In the genomic region with DNA sequence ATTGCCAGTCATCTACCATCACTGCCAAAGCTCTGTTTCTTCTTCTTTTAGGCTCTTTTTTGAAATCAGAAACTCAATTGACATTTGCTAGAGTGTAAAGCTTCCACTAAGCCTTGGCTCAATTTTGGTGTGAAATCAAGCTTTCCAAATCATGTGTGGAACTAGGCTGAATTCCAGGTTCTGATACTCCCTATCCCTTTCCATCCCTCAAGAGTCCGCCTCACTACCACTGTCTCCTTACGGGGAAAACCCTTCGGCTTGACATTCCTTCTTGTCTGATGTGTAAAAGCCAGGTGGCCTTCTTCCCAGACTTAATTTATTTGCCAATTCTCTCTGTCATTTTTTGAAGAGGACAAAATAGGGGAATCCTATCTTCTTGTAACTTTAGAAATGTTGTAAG, we compare ENCODE assay signal across 24 cellular contexts. TPM values are rescaled to one million over a fixed set of nuclear protein-coding genes. Genes with fewer than 3 reads are reported as not detected.
DNase-seq lines count a peak whose midpoint lies in the region; ATAC-seq, FAIRE-seq and TF ChIP-seq lines count a peak whose summit lies in the region.
"Had no signal": no experiment of that assay in that cellular context is flagged by ENCODE, and none has a peak within 500 bp of the region (broad histone marks: within the 10 kb centered on the region; RNA-seq: fewer than 3 reads in every experiment).

No MANE protein-coding gene starts in this region.

- H4K8ac ChIP-seq in H1 (ENCODE audit: extremely low read depth, insufficient read depth, low read length): no peak overlapping the region

- H3K9me3 ChIP-seq in H1 (ENCODE audit: insufficient read depth in 2 of 2, low read depth in 1 of 2, low read length in 1 of 2) (no peaks in the 10 kb centered on the region), left lung (no peaks in the 10 kb centered on the region), ovary (no peaks in the 10 kb centered on the region)
- H3K9me3 ChIP-seq: BLaER1 had no signal

- H3K27ac ChIP-seq in H1 (ENCODE audit: low read depth, low read length): no peak overlapping the region
- H3K27ac ChIP-seq in left lung: no peak overlapping the region
- H3K27ac ChIP-seq in ovary: no peak overlapping the region
- H3K27ac ChIP-seq: BLaER1 had no signal

- no peak overlapping the region for H3K14ac ChIP-seq in H1 (ENCODE audit: insufficient read length)

- intact Hi-C loops in left lung (cut with DNase I): no loop called here
- intact Hi-C loops in ovary (cut with DNase I): no loop called here

- no peak overlapping the region for H3K4me2 ChIP-seq in H1 (ENCODE audit: insufficient read depth in 1 of 2, low read depth in 2 of 2, low read length in 2 of 2)
- H3K4me2 ChIP-seq: BLaER1 had no signal

- no peak overlapping the region for H3K4ac ChIP-seq in H1 (replicated peaks; ENCODE audit: insufficient read length, low read depth, low read length)

- no peaks in the 10 kb centered on the region for H3K79me1 ChIP-seq in H1 (ENCODE audit: low read depth, low read length)

- H2BK15ac ChIP-seq in H1 (ENCODE audit: low read length): no peak overlapping the region

- H3K36me3 ChIP-seq in H1 (ENCODE audit: control insufficient read depth in 2 of 4, insufficient read depth in 4 of 4, low read length in 3 of 4) (no peaks in the 10 kb centered on the region), left lung (no peaks in the 10 kb centered on the region), ovary (no peaks in the 10 kb centered on the region)
- H3K36me3 ChIP-seq: BLaER1 had no signal

- no peak overlapping the region for H4K5ac ChIP-seq in H1 (ENCODE audit: insufficient read length, low read depth, low read length)

- no peaks in the 10 kb centered on the region for H3K4me1 ChIP-seq in H1 (replicated peaks in 1 of 4; ENCODE audit: control insufficient read depth in 3 of 4, insufficient read depth in 4 of 4, low read length in 3 of 4)
- H3K4me1 ChIP-seq in left lung: no peaks in the 10 kb centered on the region
- H3K4me1 ChIP-seq in ovary (ENCODE audit: insufficient read depth): no peaks in the 10 kb centered on the region
- H3K4me1 ChIP-seq: BLaER1 had no signal

- no peaks in the 10 kb centered on the region for H3K79me2 ChIP-seq in H1 (ENCODE audit: control insufficient read depth in 1 of 2, insufficient read depth in 2 of 2, low read length in 2 of 2)

- no peak overlapping the region for H3K56ac ChIP-seq in H1 (replicated peaks; ENCODE audit: insufficient read length, low read depth, low read length)

- POLR2A ChIA-PET in H1 (lab: Charles Lee; ENCODE audit: partially characterized antibody): no interaction called here

- H3K4me3 ChIP-seq in H1 (ENCODE audit: extremely low read depth in 1 of 4, insufficient read depth in 2 of 4, low read depth in 3 of 4, low read length in 4 of 4) (no peak overlapping the region), left lung (no peak overlapping the region), ovary (no peak overlapping the region)
- H3K4me3 ChIP-seq: BLaER1, GM12878 had no signal

- no peak for TF ChIP-seq POLR2A in H1 (IDR thresholded peaks at IDR 0.05; ENCODE audit: control extremely low read depth in 1 of 2, low read depth in 2 of 2, low read length in 2 of 2)
- TF ChIP-seq POLR2A in ovary (IDR thresholded peaks at IDR 0.05): no peak

- H3K23ac ChIP-seq in H1 (ENCODE audit: insufficient read length): no peak overlapping the region

- ATAC-seq in left lung: peak; percentile 25
- peak; percentile 84 for ATAC-seq in omental fat pad (ENCODE audit: low FRiP score)
- ATAC-seq in GM21576 (IDR thresholded peaks at IDR 0.05; ENCODE audit: unreplicated experiment): no peak
- ATAC-seq in GM18873 (IDR thresholded peaks at IDR 0.05; ENCODE audit: low FRiP score, unreplicated experiment): no peak
- ATAC-seq: HCT116, PC-3 had no signal

- no peak for DNase-seq in H1 (ENCODE audit: low read depth in 1 of 2, low spot score in 2 of 2)
- DNase-seq in left lung: no peak
- no peak for DNase-seq in omental fat pad (ENCODE audit: low spot score)
- no peak for DNase-seq in stimulated activated CD4-positive, alpha-beta T cell treated with anti-CD3 and anti-CD28 coated beads, Interleukin-12 subunit alpha, Interleukin-12 subunit beta, amount 100 ng/mL, for 4 hours
- DNase-seq in ovary: no peak
- DNase-seq: CD4-positive, alpha-beta T cell; COR-L47; DMS79; GOT3; Karpas-422; MV-4-11; NCI-H1105 treated with DMSO at 0.1 percent for 48 hours; NCI-H1694; NCI-H2081; NCI-H2171; NCI-H345; NCI-H526 treated with DMSO at 0.1 percent for 48 hours; PC-3; Right ventricle myocardium superior had no signal

- H2BK12ac ChIP-seq in H1 (ENCODE audit: low read depth, low read length): no peak overlapping the region

- TF ChIP-seq CTCF in H1 (IDR thresholded peaks at IDR 0.05; ENCODE audit: control extremely low read depth in 1 of 3, insufficient read depth in 1 of 3, low read depth in 1 of 3, low read length in 3 of 3) (no peak), left lung (IDR thresholded peaks at IDR 0.05) (no peak), omental fat pad (IDR thresholded peaks at IDR 0.05) (no peak), ovary (IDR thresholded peaks at IDR 0.05) (no peak)

- H2AFZ ChIP-seq in H1 (ENCODE audit: low read length): peak overlapping the region; percentile 72; the same call in 1 of the 2 replicates

- no peak overlapping the region for H4K91ac ChIP-seq in H1 (replicated peaks; ENCODE audit: insufficient read length, low read length)

- no peaks in the 10 kb centered on the region for H4K20me1 ChIP-seq in H1 (replicated peaks in 1 of 2; ENCODE audit: control insufficient read depth in 1 of 2, insufficient read depth in 2 of 2, low read length in 2 of 2)
- H4K20me1 ChIP-seq: BLaER1 had no signal

- no peak for TF ChIP-seq EP300 in H1 (IDR thresholded peaks at IDR 0.05; ENCODE audit: borderline replicate concordance in 1 of 2, low read depth in 2 of 2, low read length in 2 of 2)
- TF ChIP-seq EP300 in ovary (IDR thresholded peaks at IDR 0.05): no peak

- H3K9ac ChIP-seq in H1 (replicated peaks in 1 of 4; ENCODE audit: extremely low read depth in 1 of 4, low read depth in 3 of 4, low read length in 3 of 4): no peak overlapping the region
- H3K9ac ChIP-seq: BLaER1 had no signal

- no peak overlapping the region for H3K18ac ChIP-seq in H1 (ENCODE audit: extremely low read depth, low read length)

- H2BK120ac ChIP-seq in H1 (replicated peaks; ENCODE audit: low read depth, low read length): no peak overlapping the region

- 95% methylated on average over 3 of the region's 3 CpGs; no CpG with 5 or more reads in 1 of the 2 experiments for WGBS in H1 (ENCODE audit: extremely low coverage in 1 of 2, insufficient coverage in 1 of 2, insufficient read length in 1 of 2, insufficient replicate concordance in 2 of 2, low coverage in 1 of 2, low lambda C conversion rate in 2 of 2, missing lambda C conversion rate in 1 of 2), 2 experiments
- WGBS in ovary, 3 donors: 14 to 32% (median 21%) methylated on average over 3 of the region's 3 CpGs

- no peak overlapping the region for H2BK5ac ChIP-seq in H1 (ENCODE audit: low read depth, low read length)

- H3K23me2 ChIP-seq in H1 (ENCODE audit: low read depth, low read length): no peaks in the 10 kb centered on the region

- no peak overlapping the region for H2BK20ac ChIP-seq in H1 (ENCODE audit: low read length)

- FAIRE-seq in H1 (lab: Jason Lieb, UNC): no peak
- FAIRE-seq: GM12878 had no signal

- CTCF ChIA-PET in H1 (lab: Charles Lee; ENCODE audit: partially characterized antibody): no interaction called here

- H2AK5ac ChIP-seq in H1 (ENCODE audit: low read depth, low read length): no peak overlapping the region

- H3K27me3 ChIP-seq in H1 (replicated peaks in 1 of 4; ENCODE audit: control insufficient read depth in 3 of 4, extremely low read depth in 1 of 4, insufficient read depth in 3 of 4, low read length in 3 of 4): no peaks in the 10 kb centered on the region
- no peaks in the 10 kb centered on the region for H3K27me3 ChIP-seq in left lung
- no peaks in the 10 kb centered on the region for H3K27me3 ChIP-seq in ovary
- H3K27me3 ChIP-seq: BLaER1 had no signal

- no peak for TF ChIP-seq RAD21 in H1 (IDR thresholded peaks at IDR 0.05 in 1 of 2, conservative IDR thresholded peaks at IDR 0.05 in 1 of 2; ENCODE audit: low read depth in 2 of 2, low read length in 2 of 2)

TF ChIP-seq in H1, 55 proteins besides CTCF, POLR2A, EP300 and RAD21:
- TF ChIP-seq GABPA (IDR thresholded peaks at IDR 0.05; ENCODE audit: borderline replicate concordance, insufficient read depth, low read length): no peak
- TF ChIP-seq, protein P1, sequence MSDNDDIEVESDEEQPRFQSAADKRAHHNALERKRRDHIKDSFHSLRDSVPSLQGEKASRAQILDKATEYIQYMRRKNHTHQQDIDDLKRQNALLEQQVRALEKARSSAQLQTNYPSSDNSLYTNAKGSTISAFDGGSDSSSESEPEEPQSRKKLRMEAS (IDR thresholded peaks at IDR 0.05): no peak
- no peak for TF ChIP-seq RNF2 (IDR thresholded peaks at IDR 0.05; ENCODE audit: borderline replicate concordance, low read depth, low read length, missing control alignments, poor library complexity, severe bottlenecking)
- TF ChIP-seq TAF7 (optimal IDR thresholded peaks at IDR 0.05; ENCODE audit: borderline replicate concordance, low read depth, low read length): no peak
- TF ChIP-seq KDM5A (IDR thresholded peaks at IDR 0.05; ENCODE audit: low read length): no peak
- TF ChIP-seq KDM4A (IDR thresholded peaks at IDR 0.05; ENCODE audit: low read depth, low read length, severe bottlenecking): no peak
TF ChIP-seq in H1: peak in this region for 0.

RNA-seq across cellular contexts. Expression of a gene that starts 47.2 kb away (rescaled TPM):
- 38.2 and 38.4 TPM in 2 replicates for total RNA-seq in H1 (2021; fragmentation: NEBNext Ultra II Directional; extraction: Animal tissue kit (Norgen Biotek cat#: 25700))
- polyA plus RNA-seq in H1 (2011; rRNA removed): 23.6 and 27.7 TPM in 2 replicates
- polyA plus RNA-seq in H1 (2011; cell fraction: cytosol; rRNA removed): 32.3 TPM
- 19.1 TPM for polyA plus RNA-seq in H1 (2011; cell fraction: nucleus; rRNA removed)
- polyA plus RNA-seq in H1 (2012, experiment 1 of 2): 28.8 to 31.0 TPM (median 30.0 TPM) in 4 replicates
- polyA plus RNA-seq in H1 (2012, experiment 2 of 2): 15.8 TPM
- polyA plus RNA-seq in H1 (2013, experiment 1 of 2): 19.3 TPM
- 18.5 TPM for polyA plus RNA-seq in H1 (2013, experiment 2 of 2)
- polyA minus RNA-seq in H1 (2011; rRNA and poly(A)+ RNA removed): 20.7 and 22.0 TPM in 2 replicates
- polyA minus RNA-seq in H1 (2011; cell fraction: cytosol; rRNA and poly(A)+ RNA removed): 22.9 TPM
- 21.0 TPM for polyA minus RNA-seq in H1 (2011; cell fraction: nucleus; rRNA and poly(A)+ RNA removed)
- 10 to 100 TPM; 11.1 to 11.5 TPM for total RNA-seq in left lung
- total RNA-seq in omental fat pad: 10 to 100 TPM in 1 of 4 donors, 1 to 10 TPM in 3; 8.1 to 14.2 (median 9.5) TPM
- 10 to 100 TPM; 12.6 to 19.4 (median 17.8) TPM for total RNA-seq in ovary
- 10 to 100 TPM; 11.9 to 14.4 TPM for polyA plus RNA-seq in ovary

Comparison
In these comparisons a context has a peak if more than half of its experiments do, and no peak if none do; other contexts are left out.
1. ATAC-seq: peak in left lung (single experiment) and omental fat pad (single experiment); none in GM21576 (single experiment) and GM18873 (single experiment).